7 cellular contexts compared by ENCODE assay signal in the genomic region with DNA sequence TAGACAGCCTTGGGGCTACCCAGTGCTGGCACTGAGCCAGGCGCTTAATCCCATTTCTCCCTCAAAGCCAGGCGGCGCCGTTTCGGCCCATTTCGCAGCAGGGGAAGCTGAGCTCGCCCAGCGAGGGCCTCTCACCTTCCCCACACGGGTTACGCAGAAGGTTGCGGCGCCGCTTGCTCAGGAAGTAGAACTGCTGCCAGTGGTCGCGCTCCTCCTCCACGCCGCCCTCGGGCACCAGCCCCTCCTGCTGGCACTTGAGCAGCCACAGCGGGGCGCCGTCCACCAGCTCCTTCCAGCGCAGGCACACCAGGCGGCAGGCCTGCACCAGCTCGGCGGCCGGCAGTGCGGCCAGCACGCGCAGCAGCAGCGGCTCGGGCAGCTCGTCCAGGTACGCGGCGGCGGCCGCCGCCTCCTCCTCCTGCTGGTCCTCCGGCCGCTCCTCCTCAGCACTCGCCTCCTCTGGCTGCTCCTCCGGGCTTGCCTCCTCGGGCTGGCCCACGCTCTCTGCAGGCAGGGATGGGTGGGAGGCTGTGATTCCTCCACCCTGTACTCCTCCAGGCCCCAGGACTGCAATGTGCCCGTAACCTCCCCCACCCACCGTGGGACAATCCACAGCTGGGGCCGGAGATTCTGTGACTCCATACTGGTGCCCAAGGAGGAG. TPM values are rescaled to one million over a fixed set of nuclear protein-coding genes. Genes with fewer than 3 reads are reported as not detected.
DNase-seq lines count a peak whose midpoint lies in the region; ATAC-seq and TF ChIP-seq lines count a peak whose summit lies in the region.

No MANE protein-coding gene starts in this region.

- peaks cover 11 to 55% of the 10 kb centered on the region in 2 experiments for H3K27me3 ChIP-seq in mesenchymal stem cell (ENCODE audit: control insufficient read depth in 1 of 2, insufficient read depth in 1 of 2, low read length in 2 of 2)

- no peak overlapping the region for H2BK120ac ChIP-seq in mesenchymal stem cell (ENCODE audit: low read depth, low read length)

- H4K91ac ChIP-seq in mesenchymal stem cell (ENCODE audit: low read length) = peak overlapping the region; percentile 35

- peak overlapping the region; percentile 61 for H3K4me2 ChIP-seq in mesenchymal stem cell (ENCODE audit: low read length, poor library complexity, severe bottlenecking)

- 6% methylated on average over 44 of the region's 47 CpGs for WGBS in mesenchymal stem cell

- TF ChIP-seq CTCF in GM13977 (IDR thresholded peaks at IDR 0.05; ENCODE audit: extremely low read depth, insufficient read depth, missing control alignments) = peak; percentile 87

- peaks cover 0 to 8% of the 10 kb centered on the region in 2 experiments for H3K36me3 ChIP-seq in mesenchymal stem cell (ENCODE audit: control insufficient read depth in 1 of 2, insufficient read depth in 2 of 2, low read depth in 1 of 2, low read length in 2 of 2)

- POLR2A ChIA-PET in activated CD8-positive, alpha-beta T cell treated with anti-CD3 and anti-CD28 coated beads, Interleukin-2, amount 10 ng/mL, durations not matched to agents 7 days and 5 days (lab: Charles Lee) = interaction anchor here (0.6 to 2.2 kb wide), 4 partner anchors 14 to 258 kb away, joined by 6 to 14 read pairs (median 10); a partner anchor contains a TSS

- no peak overlapping the region for H2BK12ac ChIP-seq in mesenchymal stem cell (ENCODE audit: low read length in 2 of 2)

- DNase-seq in GM13977 (ENCODE audit: low spot score) (peak; percentile 80), NCI-H748 (lab: John Stamatoyannopoulos, UW; ENCODE audit: unreplicated experiment) (peak; percentile 82), mesenchymal stem cell (peak; percentile 67), H4 (ENCODE audit: low spot score) (no peak)
- DNase-seq in activated CD8-positive, alpha-beta T cell treated with anti-CD3 and anti-CD28 coated beads, Interleukin-2, amount 10 ng/mL, durations not matched to agents 7 days and 5 days = peak; percentile 93
- peak; percentile 50 for DNase-seq in effector CD8-positive, alpha-beta T cell (lab: John Stamatoyannopoulos, UW)
- peak; percentile 75 to 82 for DNase-seq in stimulated activated CD8-positive, alpha-beta memory T cell treated with anti-CD3 and anti-CD28 coated beads, Interleukin-15, amount 100 ng/mL, for 48 hours (ENCODE audit: low read depth in 2 of 2)

- no peak overlapping the region for H3K23ac ChIP-seq in mesenchymal stem cell (ENCODE audit: low read length in 2 of 2)

- no peak overlapping the region for H2AK5ac ChIP-seq in mesenchymal stem cell (ENCODE audit: low read length, severe bottlenecking)

- in situ Hi-C loops in GM13977 (cut with MboI; ENCODE audit: low pct_unique_long_range_greater_than_20kb, low sequenced_read_pairs, unreplicated experiment) = no loop called here

- H3K4me1 ChIP-seq in mesenchymal stem cell (ENCODE audit: control insufficient read depth, insufficient read depth, low read depth, low read length) = peaks cover 32% of the 10 kb centered on the region

- CTCF ChIA-PET in activated CD8-positive, alpha-beta T cell treated with anti-CD3 and anti-CD28 coated beads, Interleukin-2, amount 10 ng/mL, durations not matched to agents 7 days and 5 days (lab: Charles Lee) = interaction anchor here (0.8 to 7.2 kb wide), 18 partner anchors 8 to 1155 kb away, joined by 3 to 86 read pairs (median 7); a partner anchor contains a TSS

- no peak overlapping the region for H3K9ac ChIP-seq in mesenchymal stem cell (ENCODE audit: low read length)

- H3K27me3 Mint-ChIP-seq in activated CD8-positive, alpha-beta T cell treated with anti-CD3 and anti-CD28 coated beads, Interleukin-2, amount 10 ng/mL, durations not matched to agents 7 days and 5 days (ENCODE audit: low read depth) = peaks cover 2% of the 10 kb centered on the region

- H3K18ac ChIP-seq in mesenchymal stem cell (ENCODE audit: low read depth in 1 of 2, low read length in 2 of 2) = no peak overlapping the region

- no peaks in the 10 kb centered on the region for H3K36me3 Mint-ChIP-seq in activated CD8-positive, alpha-beta T cell treated with anti-CD3 and anti-CD28 coated beads, Interleukin-2, amount 10 ng/mL, durations not matched to agents 7 days and 5 days (ENCODE audit: low read depth)

- peak overlapping the region; percentile 16 to 51 for H3K4me3 ChIP-seq in mesenchymal stem cell (ENCODE audit: insufficient read depth in 1 of 2, low read depth in 1 of 2, low read length in 2 of 2)

- H3K14ac ChIP-seq in mesenchymal stem cell (ENCODE audit: low read length in 2 of 2) = peak overlapping the region in 1 of 2 experiments; percentile 62

- peak overlapping the region; percentile 72 for H3K4me3 Mint-ChIP-seq in activated CD8-positive, alpha-beta T cell treated with anti-CD3 and anti-CD28 coated beads, Interleukin-2, amount 10 ng/mL, durations not matched to agents 7 days and 5 days

- H3K27ac Mint-ChIP-seq in activated CD8-positive, alpha-beta T cell treated with anti-CD3 and anti-CD28 coated beads, Interleukin-2, amount 10 ng/mL, durations not matched to agents 7 days and 5 days = peak overlapping the region; percentile 60

- no peaks in the 10 kb centered on the region for H3K9me3 ChIP-seq in mesenchymal stem cell (ENCODE audit: control insufficient read depth, low read length)

- H2BK15ac ChIP-seq in mesenchymal stem cell (ENCODE audit: low read depth, poor library complexity, severe bottlenecking) = no peak overlapping the region

- peak; percentile 74 for ATAC-seq in activated CD8-positive, alpha-beta T cell treated with anti-CD3 and anti-CD28 coated beads, Interleukin-2, amount 10 ng/mL, durations not matched to agents 7 days and 5 days

- no peak overlapping the region for H3K27ac ChIP-seq in mesenchymal stem cell (ENCODE audit: low read length, poor library complexity, severe bottlenecking)

- H3K4ac ChIP-seq in mesenchymal stem cell (ENCODE audit: low read depth in 1 of 2, low read length in 2 of 2) = no peak overlapping the region

- H4K8ac ChIP-seq in mesenchymal stem cell (ENCODE audit: low read length) = peak overlapping the region; percentile 20

- H3K9me3 Mint-ChIP-seq in activated CD8-positive, alpha-beta T cell treated with anti-CD3 and anti-CD28 coated beads, Interleukin-2, amount 10 ng/mL, durations not matched to agents 7 days and 5 days (ENCODE audit: insufficient read depth) = no peaks in the 10 kb centered on the region

- H3K79me1 ChIP-seq in mesenchymal stem cell (replicated peaks; ENCODE audit: low read length, poor library complexity, severe bottlenecking) = peaks cover 5% of the 10 kb centered on the region

- H2AFZ ChIP-seq in mesenchymal stem cell (ENCODE audit: low read depth, low read length) = peak overlapping the region; percentile 32

- no peak overlapping the region for H2BK5ac ChIP-seq in mesenchymal stem cell (ENCODE audit: low read depth, low read length, poor library complexity, severe bottlenecking)

- H3K4me1 Mint-ChIP-seq in activated CD8-positive, alpha-beta T cell treated with anti-CD3 and anti-CD28 coated beads, Interleukin-2, amount 10 ng/mL, durations not matched to agents 7 days and 5 days (ENCODE audit: low read depth) = peaks cover 30% of the 10 kb centered on the region

RNA-seq across cellular contexts. Expression of a gene that starts 3.8 kb away (rescaled TPM):
- 1 to 10 TPM; 5.6 to 6.0 TPM for total RNA-seq in activated CD8-positive, alpha-beta T cell treated with anti-CD3 and anti-CD28 coated beads, Interleukin-2, amount 10 ng/mL, durations not matched to agents 7 days and 5 days
- polyA plus RNA-seq in mesenchymal stem cell (2013, experiment 1 of 2) = 3.1 TPM
- 3.7 TPM for polyA plus RNA-seq in mesenchymal stem cell (2013, experiment 2 of 2)
- total RNA-seq in H4 (2014; rRNA removed; shearing (Covaris generic)) = 0.76 and 2.3 TPM in 2 replicates

RNA-seq across cellular contexts. Expression of a gene that starts 4.2 kb away (rescaled TPM):
- total RNA-seq in activated CD8-positive, alpha-beta T cell treated with anti-CD3 and anti-CD28 coated beads, Interleukin-2, amount 10 ng/mL, durations not matched to agents 7 days and 5 days = 10 to 100 TPM; 39.7 to 42.3 TPM
- polyA plus RNA-seq in mesenchymal stem cell (2013, experiment 1 of 2) = 17.4 TPM
- polyA plus RNA-seq in mesenchymal stem cell (2013, experiment 2 of 2) = 14.8 TPM
- 7.8 and 8.8 TPM in 2 replicates for total RNA-seq in H4 (2014; rRNA removed; shearing (Covaris generic))

RNA-seq across cellular contexts. Expression of a gene that starts 13.5 kb away (rescaled TPM):
- 10 to 100 TPM; 61.6 to 62.2 TPM for total RNA-seq in activated CD8-positive, alpha-beta T cell treated with anti-CD3 and anti-CD28 coated beads, Interleukin-2, amount 10 ng/mL, durations not matched to agents 7 days and 5 days
- 6.2 TPM for polyA plus RNA-seq in mesenchymal stem cell (2013, experiment 1 of 2)
- polyA plus RNA-seq in mesenchymal stem cell (2013, experiment 2 of 2) = 6.3 TPM
- total RNA-seq in H4 (2014; rRNA removed; shearing (Covaris generic)) = 7.2 and 7.4 TPM in 2 replicates

RNA-seq across cellular contexts. Expression of a gene that starts 30.5 kb away (rescaled TPM):
- 100 to 1,000 TPM; 127 to 129 TPM for total RNA-seq in activated CD8-positive, alpha-beta T cell treated with anti-CD3 and anti-CD28 coated beads, Interleukin-2, amount 10 ng/mL, durations not matched to agents 7 days and 5 days
- polyA plus RNA-seq in mesenchymal stem cell (2013, experiment 1 of 2) = 25.7 TPM
- 26.3 TPM for polyA plus RNA-seq in mesenchymal stem cell (2013, experiment 2 of 2)
- 130 and 134 TPM in 2 replicates for total RNA-seq in H4 (2014; rRNA removed; shearing (Covaris generic))

RNA-seq across cellular contexts. Expression of a gene that starts 41.0 kb away (rescaled TPM):
- 1 to 10 TPM; 7.1 to 7.7 TPM for total RNA-seq in activated CD8-positive, alpha-beta T cell treated with anti-CD3 and anti-CD28 coated beads, Interleukin-2, amount 10 ng/mL, durations not matched to agents 7 days and 5 days
- polyA plus RNA-seq in mesenchymal stem cell (2013, experiment 1 of 2) = not detected
- polyA plus RNA-seq in mesenchymal stem cell (2013, experiment 2 of 2) = under 0.01 TPM
- total RNA-seq in H4 (2014; rRNA removed; shearing (Covaris generic)) = not detected in 2 replicates
